ENCODE assay signal across 26 cellular contexts in the genomic region with DNA sequence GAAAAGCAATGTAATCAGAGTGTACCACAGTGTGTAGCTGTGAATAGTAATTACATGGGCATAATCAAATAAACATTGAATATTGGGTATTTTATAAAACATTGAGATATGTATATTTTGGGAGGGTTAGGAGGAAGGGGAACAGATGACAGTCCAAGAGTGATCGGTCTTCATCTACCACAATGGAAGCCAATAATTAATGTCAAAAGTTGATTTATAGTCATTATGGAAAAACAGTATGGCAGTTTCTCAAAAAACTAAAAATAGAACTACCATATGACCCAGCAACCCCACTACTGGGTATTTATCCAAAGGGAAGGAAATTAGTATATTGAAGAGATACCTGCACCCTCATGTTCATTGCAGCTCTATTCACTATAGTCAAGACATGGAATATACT.
"Had no signal": no experiment of that assay in that cellular context is flagged by ENCODE, and none has a peak within 500 bp of the region (broad histone marks: within the 10 kb centered on the region; RNA-seq: fewer than 3 reads in every experiment).

No MANE protein-coding gene starts in this region.

- H3K9me3 ChIP-seq: stomach, suprapubic skin, testis, thoracic aorta, tibial artery, tibial nerve, transverse colon, upper lobe of left lung, upper lobe of right lung, uterus, vagina had no signal

- H3K36me3 ChIP-seq: stomach, suprapubic skin, thoracic aorta, thyroid gland, tibial artery, tibial nerve, transverse colon, upper lobe of left lung, upper lobe of right lung, uterus, vagina had no signal

- H3K4me1 ChIP-seq: uterus had no signal

- DNase-seq: stimulated activated CD4-positive, alpha-beta T cell treated with anti-CD3 and anti-CD28 coated beads, Interleukin-2, amount 100 ng/mL, for 48 hours; stimulated activated CD4-positive, alpha-beta T cell treated with anti-CD3 and anti-CD28 coated beads, Interleukin-4, amount 100 ng/mL, for 1 hour; stimulated activated CD4-positive, alpha-beta T cell treated with anti-CD3 and anti-CD28 coated beads, Interleukin-4, amount 100 ng/mL, for 24 hours; stimulated activated CD4-positive, alpha-beta T cell treated with anti-CD3 and anti-CD28 coated beads, Interleukin-4, amount 100 ng/mL, for 4 hours; stimulated activated CD8-positive, alpha-beta memory T cell treated with anti-CD3 and anti-CD28 coated beads, Interleukin-4, amount 100 ng/mL, for 48 hours; stimulated activated naive B cell treated with anti-CD40 and anti-IgM and Interleukin-4, amounts not matched to agents 10 μg/mL and 1 μg/mL and 100 μg/mL, for 72 hours; stimulated activated naive CD4-positive, alpha-beta T cell; stimulated activated naive CD4-positive, alpha-beta T cell treated with Interleukin-2 at 50 U/mL for 16 hours; stimulated activated naive CD8-positive, alpha-beta T cell treated with anti-CD3 and anti-CD28 coated beads, Interleukin-15, amount 100 ng/mL, for 72 hours; stimulated activated naive CD8-positive, alpha-beta T cell treated with anti-CD3 and anti-CD28 coated beads, Interleukin-15, Interleukin-2, amounts not matched to agents 100 U/mL and 50 U/mL, for 24 hours; stomach; substantia nigra; testis; thyroid gland; tibial artery; transverse colon; trophoblast cell; upper lobe of left lung; upper lobe of right lung; uterus had no signal

- ATAC-seq: stimulated activated effector memory CD8-positive, alpha-beta T cell treated with anti-CD3 and anti-CD28 coated beads, Interleukin-12 subunit alpha, Interleukin-12 subunit beta, amount 100 ng/mL, for 72 hours; stimulated activated memory B cell treated with anti-CD40 and anti-IgM and Interleukin-4, amounts not matched to agents 10 μg/mL and 1 μg/mL and 100 μg/mL, for 72 hours; stimulated activated naive B cell treated with anti-CD40 and anti-IgM and Interleukin-4, amounts not matched to agents 10 μg/mL and 1 μg/mL and 100 μg/mL, for 72 hours; stimulated activated naive CD8-positive, alpha-beta T cell treated with anti-CD3 and anti-CD28 coated beads, Interleukin-15, amount 100 ng/mL, for 72 hours; stimulated activated naive CD8-positive, alpha-beta T cell treated with anti-CD3 and anti-CD28 coated beads, Interleukin-15, Interleukin-2, amounts not matched to agents 100 U/mL and 50 U/mL, for 24 hours; upper lobe of right lung had no signal

- H3K27me3 ChIP-seq: suprapubic skin, testis, thyroid gland, tibial artery, tibial nerve, upper lobe of left lung, upper lobe of right lung, uterus, vagina had no signal

- H3K27ac ChIP-seq: stomach, suprapubic skin, testis, thoracic aorta, thyroid gland, tibial artery, tibial nerve, transverse colon, upper lobe of left lung, upper lobe of right lung, uterus, vagina had no signal

- H3K4me3 ChIP-seq: stomach, suprapubic skin, testis, thoracic aorta, thyroid gland, tibial artery, tibial nerve, transverse colon, upper lobe of left lung, upper lobe of right lung, uterus, vagina had no signal
